In the genomic region with DNA sequence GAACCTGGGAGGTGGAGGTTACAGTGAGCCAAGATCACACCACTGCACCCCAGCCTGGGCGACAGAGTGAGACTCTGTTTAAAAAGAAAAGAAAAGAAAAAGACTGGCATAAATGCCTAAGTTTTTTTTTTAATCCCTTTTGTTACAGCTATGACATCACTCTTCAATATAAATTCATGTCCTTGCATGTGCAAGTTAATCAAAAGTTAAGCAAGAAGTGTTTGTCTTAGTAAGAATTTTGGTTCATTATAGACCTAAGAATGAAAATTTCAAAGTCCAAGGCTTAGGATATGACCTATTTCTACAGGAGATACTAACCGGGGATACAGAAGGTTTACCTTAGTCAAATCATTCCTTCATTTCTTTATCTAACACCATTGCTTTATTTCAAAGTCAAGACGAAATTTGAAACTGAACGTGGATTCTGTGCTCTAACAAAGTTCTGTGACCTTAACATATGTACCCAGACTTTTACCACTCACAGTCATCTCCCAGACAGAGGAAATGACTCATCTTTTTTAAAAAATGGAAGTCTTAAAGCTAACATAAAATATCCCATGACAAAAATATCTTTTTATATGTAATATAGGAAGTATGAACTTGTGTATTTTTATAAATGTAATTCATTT, we compare ENCODE assay signal across 12 cellular contexts. TPM values are rescaled to one million over a fixed set of nuclear protein-coding genes. Genes with fewer than 3 reads are reported as not detected.
A peak's percentile ranks its signal among the peaks of the same experiment; 100 is the strongest.
DNase-seq lines count a peak whose midpoint lies in the region; ATAC-seq, FAIRE-seq and TF ChIP-seq lines count a peak whose summit lies in the region.
"Had no signal": no experiment of that assay in that cellular context is flagged by ENCODE, and none has a peak within 500 bp of the region (broad histone marks: within the 10 kb centered on the region; RNA-seq: fewer than 3 reads in every experiment).

No MANE protein-coding gene starts in this region.

- 27% methylated on average over 4 of the region's 4 CpGs for WGBS in GM12878 (ENCODE audit: insufficient coverage, insufficient replicate concordance, low lambda C conversion rate, missing lambda C conversion rate)

- CTCF ChIA-PET in GM12878 (lab: Yijun Ruan, JAX) = interaction anchor here (1.0 to 4.2 kb wide), 8 partner anchors 10 to 102 kb away, joined by 3 to 44 read pairs (median 6); no protein-coding TSS in a partner anchor

- no peak overlapping the region for H2AFZ ChIP-seq in GM12878 (ENCODE audit: control insufficient read depth, low read depth, low read length)

- POLR2A ChIA-PET in GM12878 (lab: Charles Lee) = interaction anchor here (0.7 to 4.5 kb wide), 10 partner anchors 10 to 85 kb away, joined by 3 to 35 read pairs (median 4); partner anchors contain the start of gene MACC1

- no peaks in the 10 kb centered on the region for H3K27me3 ChIP-seq in GM12878 (replicated peaks in 1 of 2; ENCODE audit: control insufficient read depth in 2 of 2, insufficient read depth in 2 of 2, low read length in 1 of 2)
- H3K27me3 ChIP-seq: sigmoid colon had no signal

- no peak for TF ChIP-seq CTCF in GM12878 (IDR thresholded peaks at IDR 0.05 in 2 of 3, conservative IDR thresholded peaks at IDR 0.05 in 1 of 3; ENCODE audit: control insufficient read depth in 2 of 3, extremely low read depth in 1 of 3, insufficient read depth in 1 of 3, low read depth in 3 of 3, low read length in 3 of 3)
- TF ChIP-seq CTCF in nephron progenitor cell (IDR thresholded peaks at IDR 0.05) = no peak

- no peak overlapping the region for H3K9ac ChIP-seq in GM12878 (ENCODE audit: control insufficient read depth, insufficient read depth, low read length)

- peak; percentile 63 for ATAC-seq in stimulated activated naive CD8-positive, alpha-beta T cell treated with anti-CD3 and anti-CD28 coated beads, Interleukin-15, Interleukin-2, amounts not matched to agents 100 U/mL and 50 U/mL, for 24 hours
- no peak for ATAC-seq in stimulated activated naive CD8-positive, alpha-beta T cell treated with anti-CD3 and anti-CD28 coated beads, Interleukin-15, amount 100 ng/mL, for 72 hours
- peak; percentile 44 for ATAC-seq in GM12878
- ATAC-seq: lower lobe of right lung had no signal

- H3K36me3 Mint-ChIP-seq in nephron progenitor cell (ENCODE audit: low read depth) = no peaks in the 10 kb centered on the region

- intact Hi-C loops in GM12878 (cut with micrococcal nuclease; ENCODE audit: unreplicated experiment) = no loop called here

- H3K9me3 ChIP-seq in GM12878 (replicated peaks; ENCODE audit: control insufficient read depth, insufficient read depth, low read length) = peaks cover 3% of the 10 kb centered on the region
- H3K9me3 ChIP-seq: lower lobe of right lung, sigmoid colon had no signal

- in situ Hi-C loops in GM12878 (cut with MboI) = no loop called here

- RAD21 ChIA-PET in GM12878 (lab: Charles Lee; ENCODE audit: unreplicated experiment) = interaction anchor here (1.0 to 6.9 kb wide), 13 partner anchors 9 to 319 kb away, joined by 3 to 83 read pairs (median 9); partner anchors contain the start of gene MACC1

- TF ChIP-seq RAD21 in GM12878 (IDR thresholded peaks at IDR 0.05; ENCODE audit: insufficient read depth, low read depth, low read length) = no peak

- peaks cover 6% of the 10 kb centered on the region for H3K27me3 Mint-ChIP-seq in stimulated activated naive CD8-positive, alpha-beta T cell treated with anti-CD3 and anti-CD28 coated beads, Interleukin-15, amount 100 ng/mL, for 72 hours
- H3K27me3 Mint-ChIP-seq in nephron progenitor cell (ENCODE audit: low read depth, poor library complexity) = no peaks in the 10 kb centered on the region

- H3K79me2 ChIP-seq in GM12878 (ENCODE audit: control insufficient read depth, insufficient read depth, low read length) = no peaks in the 10 kb centered on the region

- H3K4me1 Mint-ChIP-seq in stimulated activated naive CD8-positive, alpha-beta T cell treated with anti-CD3 and anti-CD28 coated beads, Interleukin-15, amount 100 ng/mL, for 72 hours = peaks cover 7% of the 10 kb centered on the region
- peaks cover 4% of the 10 kb centered on the region for H3K4me1 Mint-ChIP-seq in nephron progenitor cell

- H3K27ac ChIP-seq in GM12878 (ENCODE audit: control insufficient read depth, insufficient read depth) = peak overlapping the region; percentile 6; the same call in 1 of the 2 replicates
- H3K27ac ChIP-seq: lower lobe of right lung, sigmoid colon had no signal

- H3K4me1 ChIP-seq in GM12878 (ENCODE audit: control insufficient read depth, insufficient read depth, low read length) = peaks cover 16% of the 10 kb centered on the region
- H3K4me1 ChIP-seq: lower lobe of right lung, sigmoid colon had no signal

- SMC1A ChIA-PET in GM12878 (lab: Charles Lee; ENCODE audit: uncharacterized antibody, unreplicated experiment) = interaction anchor here (0.8 to 12.1 kb wide), 21 partner anchors 9 to 318 kb away, joined by 3 to 229 read pairs (median 11); partner anchors contain the start of genes ITGB8 and MACC1

- DNase-seq in stimulated activated naive CD8-positive, alpha-beta T cell treated with anti-CD3 and anti-CD28 coated beads, Interleukin-15, Interleukin-2, amounts not matched to agents 100 U/mL and 50 U/mL, for 24 hours = no peak
- no peak for DNase-seq in stimulated activated naive CD8-positive, alpha-beta T cell treated with anti-CD3 and anti-CD28 coated beads, Interleukin-15, amount 100 ng/mL, for 72 hours
- DNase-seq in HS-5 (ENCODE audit: low read depth) (peak; percentile 84), GM12878 (ENCODE audit: low read depth, low spot score) (no peak), putamen (ENCODE audit: low spot score) (no peak), nephron progenitor cell (no peak), hepatic stellate cell (ENCODE audit: low spot score) (no peak), amygdala (lab: John Stamatoyannopoulos, UW) (no peak)
- DNase-seq: lower lobe of right lung; NCI-H187 treated with DMSO at 0.1 percent for 48 hours; sigmoid colon; stimulated activated naive CD4-positive, alpha-beta T cell had no signal

- BruUV-seq in GM12878 (replicated peaks; lab: Mats Ljungman, UMichigan) = TSS peak; percentile 80

- H3K36me3 ChIP-seq in GM12878 (ENCODE audit: control insufficient read depth in 2 of 2, insufficient read depth in 2 of 2, low read length in 1 of 2) = no peaks in the 10 kb centered on the region
- H3K36me3 ChIP-seq: lower lobe of right lung, sigmoid colon had no signal

- FAIRE-seq in GM12878 (lab: Jason Lieb, UNC) = no peak

- H4K20me1 ChIP-seq in GM12878 (ENCODE audit: control insufficient read depth, insufficient read depth) = no peaks in the 10 kb centered on the region

- no peaks in the 10 kb centered on the region for H3K9me3 Mint-ChIP-seq in stimulated activated naive CD8-positive, alpha-beta T cell treated with anti-CD3 and anti-CD28 coated beads, Interleukin-15, amount 100 ng/mL, for 72 hours
- no peaks in the 10 kb centered on the region for H3K9me3 Mint-ChIP-seq in nephron progenitor cell

- no peak overlapping the region for H3K4me2 ChIP-seq in GM12878 (ENCODE audit: control insufficient read depth, insufficient read depth)

- no peak overlapping the region for H3K27ac Mint-ChIP-seq in stimulated activated naive CD8-positive, alpha-beta T cell treated with anti-CD3 and anti-CD28 coated beads, Interleukin-15, amount 100 ng/mL, for 72 hours
- H3K27ac Mint-ChIP-seq in nephron progenitor cell = no peak overlapping the region

- TF ChIP-seq EP300 in GM12878 (IDR thresholded peaks at IDR 0.05; ENCODE audit: borderline replicate concordance in 1 of 2, control insufficient read depth in 1 of 2, low read depth in 2 of 2, low read length in 2 of 2) = 0 out of 4 replicates have a peak, but pooled peaks of 1 of the 2 experiments have one; percentile 16

- H3K4me3 ChIP-seq in GM12878 = no peak overlapping the region
- H3K4me3 ChIP-seq: lower lobe of right lung, sigmoid colon had no signal

- no peak for TF ChIP-seq POLR2A in GM12878 (IDR thresholded peaks at IDR 0.05; ENCODE audit: low read depth, low read length)

- H3K4me3 Mint-ChIP-seq in stimulated activated naive CD8-positive, alpha-beta T cell treated with anti-CD3 and anti-CD28 coated beads, Interleukin-15, amount 100 ng/mL, for 72 hours = no peak overlapping the region
- no peak overlapping the region for H3K4me3 Mint-ChIP-seq in nephron progenitor cell

TF ChIP-seq in GM12878, 131 proteins besides CTCF, POLR2A, EP300 and RAD21 (continues in another document):
- TF ChIP-seq MEF2A (IDR thresholded peaks at IDR 0.05; ENCODE audit: insufficient read depth, low read depth, low read length) (0 out of 2 replicates have a peak, but pooled peaks have one; percentile 28), JUNB (IDR thresholded peaks at IDR 0.05) (peak; percentile 78), CREB1 (IDR thresholded peaks at IDR 0.05; ENCODE audit: low read depth) (0 out of 2 replicates have a peak, but pooled peaks have one; percentile 8), NR2F1 (conservative IDR thresholded peaks at IDR 0.05) (peak; percentile 37), NFIC (IDR thresholded peaks at IDR 0.05; ENCODE audit: low read depth, low read length) (peak; percentile 53; the same call in 1 of the 2 replicates)

RNA-seq across cellular contexts. Expression of gene ITGB8, which starts 29.3 kb away (rescaled TPM):
- total RNA-seq in GM12878 (2013; cell fraction: nucleolus; rRNA removed) = 157 and 162 TPM in 2 replicates
- 3.1 and 3.9 TPM in 2 replicates for total RNA-seq in GM12878 (2014; rRNA removed)
- total RNA-seq in GM12878 (2014; rRNA removed; fragmentation: Illumina TruSeq; extraction: Trizol) = 3.0 TPM in 2 replicates
- 3.0 and 3.2 TPM in 2 replicates for total RNA-seq in GM12878 (2021)
- 0.29 TPM for polyA plus RNA-seq in GM12878 (2011; ENCODE audit: low read depth)
- 26.2 and 45.6 TPM in 2 replicates for polyA plus RNA-seq in GM12878 (2011; rRNA removed)
- 10.0 and 11.0 TPM in 2 replicates for polyA plus RNA-seq in GM12878 (2011; cell fraction: cytosol; rRNA removed)
- 59.4 and 69.9 TPM in 2 replicates for polyA plus RNA-seq in GM12878 (2011; cell fraction: nucleus; rRNA removed)
- 0.55 and 0.60 TPM in 2 replicates for polyA plus RNA-seq in GM12878 (2012)
- polyA plus RNA-seq in GM12878 (2014; fragmentation: Illumina TruSeq; extraction: Trizol) = 1.6 and 2.2 TPM in 2 replicates
- polyA plus RNA-seq in GM12878 (2014; fragmentation: Nextera tagmentation; extraction: Ambion mirVana) = under 1 TPM; 0.37 to 0.40 TPM
- polyA plus RNA-seq in GM12878 (2014; rRNA removed) = 1.4 TPM in 2 replicates
- 1 to 10 TPM in 1 of 2 experiments, under 1 TPM in 1; 0.95 to 1.4 TPM for polyA plus RNA-seq in GM12878 (2016; fragmentation: Nextera tagmentation; extraction: Ambion mirVana)
- 119 and 122 TPM in 2 replicates for polyA minus RNA-seq in GM12878 (2011; rRNA and poly(A)+ RNA removed)
- 24.3 and 26.2 TPM in 2 replicates for polyA minus RNA-seq in GM12878 (2011; cell fraction: cytosol; rRNA and poly(A)+ RNA removed)
- 168 and 290 TPM in 2 replicates for polyA minus RNA-seq in GM12878 (2011; cell fraction: nucleus; rRNA and poly(A)+ RNA removed)
